7 cellular contexts compared by ENCODE assay signal in the genomic region with DNA sequence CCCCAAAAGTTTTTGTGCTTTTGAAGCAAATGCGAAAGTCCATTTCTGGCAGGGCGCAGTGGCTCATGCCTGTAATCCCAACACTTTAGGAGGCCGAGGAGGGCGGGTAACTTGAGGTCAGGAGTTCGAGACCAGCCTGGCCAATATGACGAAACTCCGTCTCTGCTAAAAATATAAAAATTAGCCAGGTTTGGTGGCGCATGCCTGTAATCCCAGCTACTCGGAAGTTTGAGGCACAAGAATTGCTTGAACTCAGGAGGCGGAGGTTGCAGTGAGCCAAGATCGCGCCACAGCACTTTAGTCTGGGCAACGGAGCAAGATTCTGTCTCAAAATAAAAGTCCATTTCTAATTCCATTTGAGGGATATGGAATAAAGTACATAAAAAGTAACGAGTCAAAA.
A peak's percentile ranks its signal among the peaks of the same experiment; 100 is the strongest.
DNase-seq lines count a peak whose midpoint lies in the region; ATAC-seq, FAIRE-seq and TF ChIP-seq lines count a peak whose summit lies in the region.
"Not testable (repeated sequence)": the region's sequence is repeated elsewhere in the genome, so short reads cannot be mapped to it uniquely, and the experiment has no call there.

No MANE protein-coding gene starts in this region.

- H3K9me3 Mint-ChIP-seq in astrocyte (ENCODE audit: unreplicated experiment); nephron: not testable (repeated sequence)

- intact Hi-C loops in gastrocnemius medialis (cut with DNase I; ENCODE audit: low total_unique reads), result loop anchor here (2.0 to 10.0 kb wide), 3 partner anchors 15 to 88 kb away; partner anchors contain the start of genes COL4A1 and COL4A2

- TF ChIP-seq POLR2A in gastrocnemius medialis (IDR thresholded peaks at IDR 0.05); suprapubic skin (IDR thresholded peaks at IDR 0.05): not testable (repeated sequence)

- not testable (repeated sequence) for FAIRE-seq in astrocyte (lab: Jason Lieb, UNC)

- H3K9ac ChIP-seq in GM23248 (0 out of 2 replicates have a peak overlapping the region, but pooled peaks have one; percentile 88), astrocyte (ENCODE audit: low read length) (peak overlapping the region; percentile 83)

- H3K9me3 ChIP-seq in GM23248 (ENCODE audit: low read depth); astrocyte (ENCODE audit: insufficient read depth, low read depth, low read length); right atrium auricular region; gastrocnemius medialis; suprapubic skin: not testable (repeated sequence)

- H2AFZ ChIP-seq in GM23248; astrocyte (ENCODE audit: low read depth, low read length): not testable (repeated sequence)

- not testable (repeated sequence) for H3K4me3 ChIP-seq in GM23248; astrocyte (ENCODE audit: insufficient read depth, low read depth, low read length); right atrium auricular region; gastrocnemius medialis; suprapubic skin

- ATAC-seq in gastrocnemius medialis, result not testable (repeated sequence)

- WGBS in GM23248 (ENCODE audit: low coverage in 1 of 2, low lambda C conversion rate in 2 of 2, missing lambda C conversion rate in 2 of 2), 2 experiments, result 93 to 94% methylated on average over 14 of the region's 14 CpGs
- WGBS in suprapubic skin, result 94% methylated on average over 14 of the region's 14 CpGs

- not testable (repeated sequence) for H3K36me3 ChIP-seq in GM23248 (ENCODE audit: low read depth); astrocyte (ENCODE audit: insufficient read depth, low read length); right atrium auricular region; gastrocnemius medialis; suprapubic skin

- not testable (repeated sequence) for TF ChIP-seq CTCF in astrocyte (IDR thresholded peaks at IDR 0.05; ENCODE audit: insufficient read depth, low read depth, low read length); right atrium auricular region (IDR thresholded peaks at IDR 0.05); nephron (IDR thresholded peaks at IDR 0.05; ENCODE audit: unreplicated experiment in 3 of 3); gastrocnemius medialis (IDR thresholded peaks at IDR 0.05 in 4 of 5, conservative IDR thresholded peaks at IDR 0.05 in 1 of 5); suprapubic skin (IDR thresholded peaks at IDR 0.05)

- not testable (repeated sequence) for H3K27me3 Mint-ChIP-seq in astrocyte (ENCODE audit: low read depth, unreplicated experiment); nephron (ENCODE audit: low read depth)

- peaks cover 54% of the 10 kb centered on the region for H3K36me3 Mint-ChIP-seq in astrocyte (ENCODE audit: low read depth, unreplicated experiment)
- H3K36me3 Mint-ChIP-seq in nephron (ENCODE audit: low read depth), result peaks cover 41% of the 10 kb centered on the region

- not testable (repeated sequence) for H3K27me3 ChIP-seq in GM23248 (replicated peaks; ENCODE audit: insufficient read depth); astrocyte (ENCODE audit: insufficient read depth, low read length); right atrium auricular region; suprapubic skin
- peaks cover 0 to 12% (median 0%) of the 10 kb centered on the region in 3 donors for H3K27me3 ChIP-seq in gastrocnemius medialis

- peaks cover 94% of the 10 kb centered on the region for H3K4me1 Mint-ChIP-seq in astrocyte (ENCODE audit: low read depth, unreplicated experiment)
- peaks cover 81% of the 10 kb centered on the region for H3K4me1 Mint-ChIP-seq in nephron

- not testable (repeated sequence) for H3K4me2 ChIP-seq in GM23248 (ENCODE audit: unreplicated experiment)
- peak overlapping the region; percentile 73 for H3K4me2 ChIP-seq in astrocyte (ENCODE audit: low read length)

- not testable (repeated sequence) for H3K79me2 ChIP-seq in GM23248 (ENCODE audit: insufficient read depth)
- peaks cover 28% of the 10 kb centered on the region for H3K79me2 ChIP-seq in astrocyte (ENCODE audit: insufficient read depth, low read length)

- not testable (repeated sequence) for H3K4me3 Mint-ChIP-seq in astrocyte (ENCODE audit: unreplicated experiment); nephron

- H3K27ac Mint-ChIP-seq in astrocyte (ENCODE audit: unreplicated experiment), result peak overlapping the region; percentile 96
- peak overlapping the region in 2 of 3 experiments; percentile 64 to 93 for H3K27ac Mint-ChIP-seq in nephron

- H3K4me1 ChIP-seq in GM23248 (ENCODE audit: insufficient read depth) (peaks cover 69% of the 10 kb centered on the region), astrocyte (ENCODE audit: insufficient read depth, low read length) (peaks cover 85% of the 10 kb centered on the region), right atrium auricular region (peaks cover 0 to 61% of the 10 kb centered on the region in 2 donors), gastrocnemius medialis (peaks cover 7 to 42% of the 10 kb centered on the region in 2 donors), suprapubic skin (peaks cover 27% of the 10 kb centered on the region)

- in situ Hi-C loops in GM23248 (cut with MboI); gastrocnemius medialis (cut with MboI; ENCODE audit: low sequenced_read_pairs in 4 of 4): not testable (repeated sequence)

- not testable (repeated sequence) for TF ChIP-seq EP300 in suprapubic skin (IDR thresholded peaks at IDR 0.05)

- H3F3A ChIP-seq in GM23248 (ENCODE audit: insufficient read depth), result peaks cover 65% of the 10 kb centered on the region

- DNase-seq in GM23248; astrocyte (ENCODE audit: low read depth); right atrium auricular region (ENCODE audit: low spot score); gastrocnemius medialis; suprapubic skin (ENCODE audit: low spot score in 2 of 2): not testable (repeated sequence)
- peak; percentile 22 for DNase-seq in ecto neural progenitor cell (ENCODE audit: low spot score)

- not testable (repeated sequence) for H3K9me2 ChIP-seq in GM23248 (ENCODE audit: insufficient read depth)

- H4K20me1 ChIP-seq in GM23248 (ENCODE audit: insufficient read depth); astrocyte (ENCODE audit: insufficient read depth, low read length): not testable (repeated sequence)

- peak overlapping the region; percentile 98 for H3K27ac ChIP-seq in GM23248
- peak overlapping the region; percentile 98 for H3K27ac ChIP-seq in astrocyte (ENCODE audit: low read depth, low read length)
- peak overlapping the region; percentile 83 to 95 for H3K27ac ChIP-seq in right atrium auricular region
- H3K27ac ChIP-seq in gastrocnemius medialis, result peak overlapping the region; percentile 68 to 77 (median 72)
- peak overlapping the region; percentile 88 for H3K27ac ChIP-seq in suprapubic skin
